Comparison of ENCODE assay signal across 12 cellular contexts in genomic region chr6:47357827-47358226, GRCh38. TPM values are rescaled to one million over a fixed set of nuclear protein-coding genes. Genes with fewer than 3 reads are reported as not detected.
DNase-seq lines count a peak whose midpoint lies in the region; ATAC-seq lines count a peak whose summit lies in the region.
"Had no signal": no experiment of that assay in that cellular context is flagged by ENCODE, and none has a peak within 500 bp of the region (broad histone marks: within the 10 kb centered on the region; RNA-seq: fewer than 3 reads in every experiment).

No MANE protein-coding gene starts in this region.

- no peak for DNase-seq in putamen (ENCODE audit: low spot score)
- DNase-seq in OCI-M2 (lab: John Stamatoyannopoulos, UW; ENCODE audit: unreplicated experiment) = no peak
- DNase-seq in left ventricle myocardium superior = no peak
- no peak for DNase-seq in NCI-H128 (lab: John Stamatoyannopoulos, UW; ENCODE audit: unreplicated experiment)
- DNase-seq: effector memory CD4-positive, alpha-beta T cell; GDM1; mesenchymal stem cell; T-helper 17 cell had no signal

- intact Hi-C loops in left ventricle myocardium superior (cut with micrococcal nuclease) = no loop called here

- ATAC-seq in GM18499 (IDR thresholded peaks at IDR 0.05; ENCODE audit: insufficient read depth, unreplicated experiment) = peak; percentile 50
- peak; percentile 75 for ATAC-seq in GM19463 (IDR thresholded peaks at IDR 0.05; ENCODE audit: unreplicated experiment)
- ATAC-seq in HG02884 (IDR thresholded peaks at IDR 0.05; ENCODE audit: unreplicated experiment) = peak; percentile 46
- ATAC-seq in HG03575 (IDR thresholded peaks at IDR 0.05; ENCODE audit: extremely low read depth, insufficient number of reproducible peaks, low FRiP score, unreplicated experiment) = peak; percentile 56
- ATAC-seq in left ventricle myocardium superior = no peak
- ATAC-seq: T-helper 17 cell had no signal

RNA-seq across cellular contexts. Expression of gene TNFRSF21, which starts 48.1 kb away (rescaled TPM):
- total RNA-seq in left ventricle myocardium superior = 9.3 TPM
